19 cellular contexts compared by ENCODE assay signal in genomic region chr1:223885614-223886013, GRCh38. TPM values are rescaled to one million over a fixed set of nuclear protein-coding genes. Genes with fewer than 3 reads are reported as not detected.
A peak's percentile ranks its signal among the peaks of the same experiment; 100 is the strongest.
DNase-seq lines count a peak whose midpoint lies in the region; ATAC-seq and TF ChIP-seq lines count a peak whose summit lies in the region.
"Had no signal": no experiment of that assay in that cellular context is flagged by ENCODE, and none has a peak within 500 bp of the region (broad histone marks: within the 10 kb centered on the region; RNA-seq: fewer than 3 reads in every experiment).

No MANE protein-coding gene starts in this region.

- DNase-seq in NCI-H69 (lab: John Stamatoyannopoulos, UW) (peak; percentile 79), mesenchymal stem cell (no peak), pons (ENCODE audit: low spot score) (no peak)
- no peak for DNase-seq in activated CD8-positive, alpha-beta memory T cell treated with anti-CD3 and anti-CD28 coated beads, Interleukin-2, amount 50 U/mL, for 4 hours
- no peak for DNase-seq in activated CD8-positive, alpha-beta T cell treated with anti-CD3 and anti-CD28 coated beads for 36 hours
- DNase-seq: 8988T; ACHN; AML-193; BE2C; Calu3; CD4-positive, alpha-beta memory T cell; COR-L47; GF-D8; GOT3; HFFc6 had no signal

- H3K4me2 ChIP-seq in mesenchymal stem cell (ENCODE audit: low read length, poor library complexity, severe bottlenecking), result no peak overlapping the region
- H3K4me2 ChIP-seq: A549; BLaER1 treated with 17β-estradiol and CSF1 and Interleukin-3, amounts not matched to agents 10 nM and 100 nM had no signal

- CTCF ChIA-PET in activated CD8-positive, alpha-beta T cell treated with anti-CD3 and anti-CD28 coated beads for 36 hours (lab: Charles Lee), result no interaction called here

- peak overlapping the region; percentile 50 for H2AK5ac ChIP-seq in mesenchymal stem cell (ENCODE audit: low read length, severe bottlenecking)

- no peak overlapping the region for H2BK15ac ChIP-seq in mesenchymal stem cell (ENCODE audit: low read depth, poor library complexity, severe bottlenecking)

- peaks cover 1% of the 10 kb centered on the region for H3K79me1 ChIP-seq in mesenchymal stem cell (replicated peaks; ENCODE audit: low read length, poor library complexity, severe bottlenecking)

- peak overlapping the region; percentile 79 for H3K27ac ChIP-seq in C4-2B
- no peak overlapping the region for H3K27ac ChIP-seq in mesenchymal stem cell (ENCODE audit: low read length, poor library complexity, severe bottlenecking)
- H3K27ac ChIP-seq: A549; BLaER1 treated with 17β-estradiol and CSF1 and Interleukin-3, amounts not matched to agents 10 nM and 100 nM had no signal

- no peaks in the 10 kb centered on the region for H3K27me3 ChIP-seq in mesenchymal stem cell (ENCODE audit: control insufficient read depth in 1 of 2, insufficient read depth in 1 of 2, low read length in 2 of 2)
- H3K27me3 ChIP-seq: BE2C; BLaER1 treated with 17β-estradiol and CSF1 and Interleukin-3, amounts not matched to agents 10 nM and 100 nM had no signal

- H2BK12ac ChIP-seq in mesenchymal stem cell (ENCODE audit: low read length in 2 of 2), result no peak overlapping the region

- H4K91ac ChIP-seq in mesenchymal stem cell (ENCODE audit: low read length), result no peak overlapping the region

- 93% methylated on average over 2 of the region's 3 CpGs for WGBS in mesenchymal stem cell

- H3K9me3 ChIP-seq in mesenchymal stem cell (ENCODE audit: control insufficient read depth, low read length), result no peaks in the 10 kb centered on the region
- H3K9me3 ChIP-seq: A549; BE2C; BLaER1 treated with 17β-estradiol and CSF1 and Interleukin-3, amounts not matched to agents 10 nM and 100 nM; HAP-1 had no signal

- H3K9me3 Mint-ChIP-seq in activated CD8-positive, alpha-beta T cell treated with anti-CD3 and anti-CD28 coated beads for 36 hours, result no peaks in the 10 kb centered on the region
- H3K9me3 Mint-ChIP-seq: CD4-positive, alpha-beta memory T cell; HFFc6 had no signal

- no peaks in the 10 kb centered on the region for H3K36me3 ChIP-seq in mesenchymal stem cell (ENCODE audit: control insufficient read depth in 1 of 2, insufficient read depth in 2 of 2, low read depth in 1 of 2, low read length in 2 of 2)
- H3K36me3 ChIP-seq: BE2C; BLaER1 treated with 17β-estradiol and CSF1 and Interleukin-3, amounts not matched to agents 10 nM and 100 nM; HAP-1 had no signal

- no peak for TF ChIP-seq CTCF in C4-2B (conservative IDR thresholded peaks at IDR 0.05)
- no peak for TF ChIP-seq CTCF in activated CD8-positive, alpha-beta T cell treated with anti-CD3 and anti-CD28 coated beads for 36 hours (IDR thresholded peaks at IDR 0.05)

- no peak overlapping the region for H2AFZ ChIP-seq in mesenchymal stem cell (ENCODE audit: low read depth, low read length)

- H3K4ac ChIP-seq in mesenchymal stem cell (ENCODE audit: low read depth in 1 of 2, low read length in 2 of 2), result no peak overlapping the region

- no peaks in the 10 kb centered on the region for H3K36me3 Mint-ChIP-seq in activated CD8-positive, alpha-beta T cell treated with anti-CD3 and anti-CD28 coated beads for 36 hours (ENCODE audit: low read depth)
- H3K36me3 Mint-ChIP-seq: CD4-positive, alpha-beta memory T cell had no signal

- H4K8ac ChIP-seq in mesenchymal stem cell (ENCODE audit: low read length), result no peak overlapping the region

- no peak overlapping the region for H2BK5ac ChIP-seq in mesenchymal stem cell (ENCODE audit: low read depth, low read length, poor library complexity, severe bottlenecking)

- H3K4me3 ChIP-seq in mesenchymal stem cell (ENCODE audit: insufficient read depth in 1 of 2, low read depth in 1 of 2, low read length in 2 of 2), result no peak overlapping the region
- H3K4me3 ChIP-seq: A549; BLaER1 treated with 17β-estradiol and CSF1 and Interleukin-3, amounts not matched to agents 10 nM and 100 nM; HAP-1 had no signal

- H3K4me1 ChIP-seq in mesenchymal stem cell (ENCODE audit: control insufficient read depth, insufficient read depth, low read depth, low read length), result peaks cover 11% of the 10 kb centered on the region
- H3K4me1 ChIP-seq: BE2C, HAP-1 had no signal

- no peaks in the 10 kb centered on the region for H3K4me1 Mint-ChIP-seq in activated CD8-positive, alpha-beta T cell treated with anti-CD3 and anti-CD28 coated beads for 36 hours (ENCODE audit: low read depth)
- H3K4me1 Mint-ChIP-seq: CD4-positive, alpha-beta memory T cell had no signal

- H3K23ac ChIP-seq in mesenchymal stem cell (ENCODE audit: low read length in 2 of 2), result no peak overlapping the region

- intact Hi-C loops in activated CD8-positive, alpha-beta T cell treated with anti-CD3 and anti-CD28 coated beads for 36 hours (cut with micrococcal nuclease), result no loop called here

- POLR2A ChIA-PET in activated CD8-positive, alpha-beta T cell treated with anti-CD3 and anti-CD28 coated beads for 36 hours (lab: Charles Lee), result interaction anchor here (0.5 kb wide), 1 partner anchor 94 kb away, joined by 3 read pairs; no protein-coding TSS in a partner anchor

- no peak overlapping the region for H2BK120ac ChIP-seq in mesenchymal stem cell (ENCODE audit: low read depth, low read length)

- H3K14ac ChIP-seq in mesenchymal stem cell (ENCODE audit: low read length in 2 of 2), result no peak overlapping the region

- H3K4me3 Mint-ChIP-seq in activated CD8-positive, alpha-beta T cell treated with anti-CD3 and anti-CD28 coated beads for 36 hours, result no peak overlapping the region
- H3K4me3 Mint-ChIP-seq: CD4-positive, alpha-beta memory T cell; HFFc6 had no signal

- no peak overlapping the region for H3K27ac Mint-ChIP-seq in activated CD8-positive, alpha-beta T cell treated with anti-CD3 and anti-CD28 coated beads for 36 hours
- H3K27ac Mint-ChIP-seq: CD4-positive, alpha-beta memory T cell; HFFc6 had no signal

- no peak overlapping the region for H3K9ac ChIP-seq in mesenchymal stem cell (ENCODE audit: low read length)
- H3K9ac ChIP-seq: BLaER1 treated with 17β-estradiol and CSF1 and Interleukin-3, amounts not matched to agents 10 nM and 100 nM had no signal

- no peak overlapping the region for H3K18ac ChIP-seq in mesenchymal stem cell (ENCODE audit: low read depth in 1 of 2, low read length in 2 of 2)

- ATAC-seq in activated CD8-positive, alpha-beta T cell treated with anti-CD3 and anti-CD28 coated beads for 36 hours, result no peak
- ATAC-seq: A549 had no signal

- no peaks in the 10 kb centered on the region for H3K27me3 Mint-ChIP-seq in activated CD8-positive, alpha-beta T cell treated with anti-CD3 and anti-CD28 coated beads for 36 hours

RNA-seq across cellular contexts. Expression of gene TP53BP2, which starts 39.9 kb away (rescaled TPM):
- polyA plus RNA-seq in mesenchymal stem cell (2013, experiment 1 of 2), result 20.5 TPM
- 20.5 TPM for polyA plus RNA-seq in mesenchymal stem cell (2013, experiment 2 of 2)
- 10 to 100 TPM; 28.3 to 34.5 TPM for total RNA-seq in activated CD8-positive, alpha-beta T cell treated with anti-CD3 and anti-CD28 coated beads for 36 hours
